8 cellular contexts compared by ENCODE assay signal in the genomic region with DNA sequence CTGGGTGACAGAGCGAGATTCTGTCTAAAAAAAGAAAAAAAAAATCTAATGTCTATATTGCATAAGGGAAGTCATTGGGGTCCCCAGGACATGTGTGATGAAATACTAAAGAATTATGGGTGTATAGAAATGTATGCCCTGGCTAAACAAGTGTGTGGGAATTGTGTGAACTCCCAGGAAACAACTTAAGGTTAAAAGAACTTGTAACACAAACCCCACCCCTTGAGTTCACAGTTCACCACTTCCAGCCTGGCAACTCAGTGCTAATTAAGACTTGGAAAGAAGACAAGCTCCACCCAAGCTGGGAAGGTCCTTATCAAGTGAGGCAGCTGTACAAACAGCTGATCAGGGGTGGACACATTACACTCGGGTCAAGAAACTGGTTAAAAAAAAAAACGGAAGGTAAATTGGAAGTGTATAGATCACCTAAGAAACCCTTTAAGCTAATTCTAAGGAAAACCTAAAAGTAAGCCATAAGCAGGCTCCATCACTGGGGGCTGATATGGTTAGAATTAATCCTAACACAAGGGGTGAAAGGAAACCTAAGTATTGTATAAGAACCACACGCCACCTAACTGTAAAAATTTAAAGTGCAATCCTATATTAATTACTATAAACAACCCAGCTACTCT. TPM values are rescaled to one million over a fixed set of nuclear protein-coding genes. Genes with fewer than 3 reads are reported as not detected.
A peak's percentile ranks its signal among the peaks of the same experiment; 100 is the strongest.
DNase-seq lines count a peak whose midpoint lies in the region; ATAC-seq, FAIRE-seq and TF ChIP-seq lines count a peak whose summit lies in the region.

No MANE protein-coding gene starts in this region.

- H3K4me3 ChIP-seq in AG04450 (ENCODE audit: low read depth, low read length) (no peak overlapping the region), Panc1 (ENCODE audit: low read depth in 2 of 2, low read length in 2 of 2) (peak overlapping the region in 1 of 2 experiments; percentile 1; a peak in 1 of 4 replicates)

- H3K9me3 ChIP-seq in AG04450 (ENCODE audit: control insufficient read depth, insufficient read depth, low read length) = no peaks in the 10 kb centered on the region
- no peaks in the 10 kb centered on the region for H3K9me3 ChIP-seq in Panc1 (ENCODE audit: control insufficient read depth, insufficient read depth, low read depth, low read length)

- H3K4me1 ChIP-seq in Panc1 (ENCODE audit: control insufficient read depth, insufficient read depth, low read length) = peaks cover 37% of the 10 kb centered on the region

- CTCF ChIA-PET in AG04450 (lab: Charles Lee) (no interaction called here), Panc1 (lab: Charles Lee) (interaction anchor here (0.6 to 1.2 kb wide), 5 partner anchors 19 to 137 kb away, joined by 3 read pairs; no protein-coding TSS in a partner anchor)

- no peak for ATAC-seq in Panc1
- ATAC-seq in Right ventricle myocardium superior (ENCODE audit: poor library complexity) = peak; percentile 57
- ATAC-seq in HG02678 (IDR thresholded peaks at IDR 0.05; ENCODE audit: unreplicated experiment) = no peak

- no peak overlapping the region for H3K27ac ChIP-seq in AG04450 (ENCODE audit: low read depth, low read length)
- H3K27ac ChIP-seq in Panc1 (ENCODE audit: low read length) = peak overlapping the region; percentile 98

- in situ Hi-C loops in Panc1 (cut with HindIII; ENCODE audit: low pct_unique_long_range_greater_than_20kb, low sequenced_read_pairs) = no loop called here

- H3K36me3 ChIP-seq in Panc1 (ENCODE audit: control insufficient read depth, insufficient read depth, low read length) = no peaks in the 10 kb centered on the region

- BruUV-seq in Panc1 (replicated peaks; lab: Mats Ljungman, UMichigan) = no TSS peak

- DNase-seq in AG04450 (ENCODE audit: low read depth, low spot score) (no peak), GM18507 (ENCODE audit: extremely low spot score, insufficient read length, low read depth) (no peak), Panc1 (ENCODE audit: low read depth, low spot score) (peak; percentile 71), Right ventricle myocardium superior (no peak), hypothalamus (lab: John Stamatoyannopoulos, UW) (no peak), middle frontal gyrus (ENCODE audit: extremely low spot score, low spot score) (no peak), inferior parietal cortex (ENCODE audit: extremely low spot score) (no peak)

- POLR2A ChIA-PET in AG04450 (lab: Yijun Ruan, JAX) = no interaction called here
- POLR2A ChIA-PET in Panc1 (lab: Charles Lee) = interaction anchor here (0.6 kb wide), 3 partner anchors 8 to 269 kb away, joined by 3 to 6 read pairs (median 4); no protein-coding TSS in a partner anchor

- intact Hi-C loops in Panc1 (cut with micrococcal nuclease; ENCODE audit: unreplicated experiment) (no loop called here), Right ventricle myocardium superior (cut with DNase I) (no loop called here)

- TF ChIP-seq CTCF in AG04450 (IDR thresholded peaks at IDR 0.05; ENCODE audit: low read depth, low read length) = peak; percentile 32; the same call in 1 of the 2 replicates
- peak; percentile 56; the same call in 1 of the 2 replicates for TF ChIP-seq CTCF in Panc1 (IDR thresholded peaks at IDR 0.05)

- peak; percentile 21 for FAIRE-seq in GM18507 (lab: Jason Lieb, UNC)

- peaks cover 7% of the 10 kb centered on the region for H3K27me3 ChIP-seq in AG04450 (ENCODE audit: control insufficient read depth, insufficient read depth, low read length)
- H3K27me3 ChIP-seq in Panc1 (ENCODE audit: control insufficient read depth, insufficient read depth, low read length) = no peaks in the 10 kb centered on the region

RNA-seq across cellular contexts. Expression of gene HLA-A, which starts 25.2 kb away (rescaled TPM):
- 368 and 445 TPM in 2 replicates for polyA plus RNA-seq in AG04450 (2011; rRNA removed)
- polyA minus RNA-seq in AG04450 (2011; rRNA and poly(A)+ RNA removed) = 80.3 and 107 TPM in 2 replicates
- total RNA-seq in Panc1 (2021; ENCODE audit: unreplicated experiment) (397 TPM), Right ventricle myocardium superior (222 TPM)
- polyA plus RNA-seq in Panc1 (2012; ENCODE audit: insufficient read length) = 603 TPM
